18 cellular contexts compared by ENCODE assay signal in genomic region chr16:4699030-4699556, GRCh38.
"Had no signal": no experiment of that assay in that cellular context is flagged by ENCODE, and none has a peak within 500 bp of the region (broad histone marks: within the 10 kb centered on the region; RNA-seq: fewer than 3 reads in every experiment).

No MANE protein-coding gene starts in this region.

- H3K27ac Mint-ChIP-seq: activated naive CD8-positive, alpha-beta T cell treated with anti-CD3 and anti-CD28 coated beads, Interleukin-2, amount 50 U/mL, for 24 hours; activated T-helper 2 cell treated with anti-CD3 and anti-CD28 coated beads, Interferon-gamma antibody, Interleukin-2, Interleukin-4, amounts not matched to agents 10 μg/mL and 5 μg/mL and 100 μg/mL, durations not matched to agents 14 hours and 24 hours and 36 hours; mesothelial cell of epicardium had no signal

- DNase-seq: activated CD4-positive, alpha-beta T cell treated with anti-CD3 and anti-CD28 coated beads for 1 hour; activated CD4-positive, alpha-beta T cell treated with anti-CD3 and anti-CD28 coated beads, Interleukin-2, amount 50 U/mL, for 48 hours; activated naive CD4-positive, alpha-beta T cell treated with Interleukin-2 at 50 U/mL for 16 hours; activated naive CD8-positive, alpha-beta T cell treated with anti-CD3 and anti-CD28 coated beads, Interleukin-2, amount 50 U/mL, for 24 hours; anterior cingulate cortex; brain microvascular endothelial cell; colonic mucosa; foreskin keratinocyte; occipital lobe; stimulated activated naive CD4-positive, alpha-beta T cell; WERI-Rb-1 had no signal

- H3K27me3 Mint-ChIP-seq: activated naive CD8-positive, alpha-beta T cell treated with anti-CD3 and anti-CD28 coated beads, Interleukin-2, amount 50 U/mL, for 24 hours; central memory CD8-positive, alpha-beta T cell; natural killer cell treated with Interleukin-12 subunit alpha and Interleukin-12 subunit beta and Interleukin-15 and Interleukin-18, amount 100 ng/mL, for 72 hours; progenitor cell of endocrine pancreas had no signal

- H3K9me3 Mint-ChIP-seq: activated naive CD8-positive, alpha-beta T cell treated with anti-CD3 and anti-CD28 coated beads, Interleukin-2, amount 50 U/mL, for 24 hours; activated T-helper 2 cell treated with anti-CD3 and anti-CD28 coated beads, Interferon-gamma antibody, Interleukin-2, Interleukin-4, amounts not matched to agents 10 μg/mL and 5 μg/mL and 100 μg/mL, durations not matched to agents 14 hours and 24 hours and 36 hours; central memory CD8-positive, alpha-beta T cell; mesothelial cell of epicardium; natural killer cell treated with Interleukin-12 subunit alpha and Interleukin-12 subunit beta and Interleukin-15 and Interleukin-18, amount 100 ng/mL, for 72 hours had no signal

- ATAC-seq: activated naive CD8-positive, alpha-beta T cell treated with anti-CD3 and anti-CD28 coated beads, Interleukin-2, amount 50 U/mL, for 24 hours; foreskin keratinocyte; left lobe of liver; natural killer cell treated with Interleukin-12 subunit alpha and Interleukin-12 subunit beta and Interleukin-15 and Interleukin-18, amount 100 ng/mL, for 72 hours had no signal

- FAIRE-seq: islet of Langerhans had no signal

- H3K4me3 Mint-ChIP-seq: activated naive CD8-positive, alpha-beta T cell treated with anti-CD3 and anti-CD28 coated beads, Interleukin-2, amount 50 U/mL, for 24 hours; central memory CD8-positive, alpha-beta T cell; mesothelial cell of epicardium; natural killer cell treated with Interleukin-12 subunit alpha and Interleukin-12 subunit beta and Interleukin-15 and Interleukin-18, amount 100 ng/mL, for 72 hours had no signal
